ENCODE assay signal across 1 cellular context in the genomic region with DNA sequence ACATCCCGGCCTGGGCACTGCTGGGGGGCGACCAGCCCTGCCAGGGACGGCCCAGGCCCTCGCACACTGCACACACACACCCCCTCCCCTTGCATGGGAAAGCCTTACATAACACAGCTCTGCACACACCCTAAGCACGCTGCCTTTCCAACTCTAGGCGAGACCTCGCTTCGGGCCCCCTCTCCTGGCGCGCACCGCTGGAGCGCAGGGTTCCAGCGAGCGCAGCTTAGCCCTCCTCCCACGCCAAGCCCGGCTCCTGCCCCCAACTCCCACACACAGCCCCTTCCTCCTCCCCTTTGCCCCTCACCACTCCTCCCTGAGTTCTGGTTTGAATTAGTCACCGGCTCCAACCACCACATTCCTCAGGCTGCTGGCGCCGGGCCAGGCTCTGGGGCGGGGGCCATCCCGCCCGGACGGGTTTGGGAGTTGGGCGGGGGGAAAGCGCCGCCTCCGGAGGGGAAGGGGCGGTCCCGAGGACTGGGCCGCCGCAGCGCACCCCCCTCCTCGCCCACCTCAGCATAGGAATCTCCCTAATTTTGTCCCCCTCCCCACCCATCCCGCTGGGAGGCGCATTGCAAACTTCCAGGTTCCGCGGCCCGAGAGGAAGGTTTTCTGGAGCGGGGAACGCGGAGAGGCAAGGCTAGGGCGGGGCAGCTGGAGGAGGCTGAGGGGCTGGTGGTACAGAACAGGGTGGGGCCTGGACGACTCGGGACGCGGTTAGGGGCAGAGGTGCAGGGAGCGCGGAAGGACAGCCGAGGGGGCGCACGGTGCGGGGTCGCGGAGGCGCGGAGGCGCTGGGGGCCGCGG.
TF ChIP-seq lines count a peak whose summit lies in the region.

No MANE protein-coding gene starts in this region.

TF ChIP-seq in K562, 482 proteins besides CTCF, POLR2A, EP300 and RAD21 (continued from another document and continues in another):
- TF ChIP-seq, protein P1, sequence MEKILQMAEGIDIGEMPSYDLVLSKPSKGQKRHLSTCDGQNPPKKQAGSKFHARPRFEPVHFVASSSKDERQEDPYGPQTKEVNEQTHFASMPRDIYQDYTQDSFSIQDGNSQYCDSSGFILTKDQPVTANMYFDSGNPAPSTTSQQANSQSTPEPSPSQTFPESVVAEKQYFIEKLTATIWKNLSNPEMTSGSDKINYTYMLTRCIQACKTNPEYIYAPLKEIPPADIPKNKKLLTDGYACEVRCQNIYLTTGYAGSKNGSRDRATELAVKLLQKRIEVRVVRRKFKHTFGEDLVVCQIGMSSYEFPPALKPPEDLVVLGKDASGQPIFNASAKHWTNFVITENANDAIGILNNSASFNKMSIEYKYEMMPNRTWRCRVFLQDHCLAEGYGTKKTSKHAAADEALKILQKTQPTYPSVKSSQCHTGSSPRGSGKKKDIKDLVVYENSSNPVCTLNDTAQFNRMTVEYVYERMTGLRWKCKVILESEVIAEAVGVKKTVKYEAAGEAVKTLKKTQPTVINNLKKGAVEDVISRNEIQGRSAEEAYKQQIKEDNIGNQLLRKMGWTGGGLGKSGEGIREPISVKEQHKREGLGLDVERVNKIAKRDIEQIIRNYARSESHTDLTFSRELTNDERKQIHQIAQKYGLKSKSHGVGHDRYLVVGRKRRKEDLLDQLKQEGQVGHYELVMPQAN (IDR thresholded peaks at IDR 0.05; ENCODE audit: borderline replicate concordance) = no peak
- TF ChIP-seq FOXA3 (CRISPR knock-in tag; conservative IDR thresholded peaks at IDR 0.05 in 1 of 2, IDR thresholded peaks at IDR 0.05 in 1 of 2) (no peak), ZNF232 (CRISPR knock-in tag; IDR thresholded peaks at IDR 0.05) (no peak), HDAC8 (tag; IDR thresholded peaks at IDR 0.05) (no peak), PHF20 (IDR thresholded peaks at IDR 0.05; ENCODE audit: partially characterized antibody) (no peak), NFXL1 (CRISPR knock-in tag; IDR thresholded peaks at IDR 0.05) (no peak), ZNF707 (CRISPR knock-in tag; conservative IDR thresholded peaks at IDR 0.05) (no peak), MTF1 (CRISPR knock-in tag; IDR thresholded peaks at IDR 0.05; ENCODE audit: borderline replicate concordance) (no peak), STAT5A (IDR thresholded peaks at IDR 0.05; ENCODE audit: borderline replicate concordance, low read length) (no peak), ZFP1 (CRISPR knock-in tag; IDR thresholded peaks at IDR 0.05) (no peak), EHMT2 (IDR thresholded peaks at IDR 0.05) (no peak), ELF4 (CRISPR knock-in tag; IDR thresholded peaks at IDR 0.05) (peak; percentile 76; the same call in 1 of the 2 replicates), RAD51 (IDR thresholded peaks at IDR 0.05; ENCODE audit: borderline replicate concordance, low read depth) (no peak), NBN (IDR thresholded peaks at IDR 0.05; ENCODE audit: low read depth) (peak; percentile 84), MBD2 (IDR thresholded peaks at IDR 0.05; ENCODE audit: borderline replicate concordance, low read depth) (no peak), GTF2F1 (IDR thresholded peaks at IDR 0.05; ENCODE audit: low read depth, low read length) (no peak), MYNN (IDR thresholded peaks at IDR 0.05) (no peak), MYNN (CRISPR knock-in tag; IDR thresholded peaks at IDR 0.05) (no peak), ZC3H4 (CRISPR knock-in tag; IDR thresholded peaks at IDR 0.05; ENCODE audit: borderline replicate concordance) (no peak), PTRF (tag; IDR thresholded peaks at IDR 0.05) (no peak), L3MBTL2 (IDR thresholded peaks at IDR 0.05) (peak; percentile 58), HEY1 (CRISPR knock-in tag; IDR thresholded peaks at IDR 0.05; ENCODE audit: borderline replicate concordance) (no peak), LCOR (CRISPR knock-in tag; IDR thresholded peaks at IDR 0.05) (peak; percentile 23; the same call in 1 of the 2 replicates), CREBBP (IDR thresholded peaks at IDR 0.05; ENCODE audit: low read depth, low read length) (no peak)
- TF ChIP-seq, protein P2, sequence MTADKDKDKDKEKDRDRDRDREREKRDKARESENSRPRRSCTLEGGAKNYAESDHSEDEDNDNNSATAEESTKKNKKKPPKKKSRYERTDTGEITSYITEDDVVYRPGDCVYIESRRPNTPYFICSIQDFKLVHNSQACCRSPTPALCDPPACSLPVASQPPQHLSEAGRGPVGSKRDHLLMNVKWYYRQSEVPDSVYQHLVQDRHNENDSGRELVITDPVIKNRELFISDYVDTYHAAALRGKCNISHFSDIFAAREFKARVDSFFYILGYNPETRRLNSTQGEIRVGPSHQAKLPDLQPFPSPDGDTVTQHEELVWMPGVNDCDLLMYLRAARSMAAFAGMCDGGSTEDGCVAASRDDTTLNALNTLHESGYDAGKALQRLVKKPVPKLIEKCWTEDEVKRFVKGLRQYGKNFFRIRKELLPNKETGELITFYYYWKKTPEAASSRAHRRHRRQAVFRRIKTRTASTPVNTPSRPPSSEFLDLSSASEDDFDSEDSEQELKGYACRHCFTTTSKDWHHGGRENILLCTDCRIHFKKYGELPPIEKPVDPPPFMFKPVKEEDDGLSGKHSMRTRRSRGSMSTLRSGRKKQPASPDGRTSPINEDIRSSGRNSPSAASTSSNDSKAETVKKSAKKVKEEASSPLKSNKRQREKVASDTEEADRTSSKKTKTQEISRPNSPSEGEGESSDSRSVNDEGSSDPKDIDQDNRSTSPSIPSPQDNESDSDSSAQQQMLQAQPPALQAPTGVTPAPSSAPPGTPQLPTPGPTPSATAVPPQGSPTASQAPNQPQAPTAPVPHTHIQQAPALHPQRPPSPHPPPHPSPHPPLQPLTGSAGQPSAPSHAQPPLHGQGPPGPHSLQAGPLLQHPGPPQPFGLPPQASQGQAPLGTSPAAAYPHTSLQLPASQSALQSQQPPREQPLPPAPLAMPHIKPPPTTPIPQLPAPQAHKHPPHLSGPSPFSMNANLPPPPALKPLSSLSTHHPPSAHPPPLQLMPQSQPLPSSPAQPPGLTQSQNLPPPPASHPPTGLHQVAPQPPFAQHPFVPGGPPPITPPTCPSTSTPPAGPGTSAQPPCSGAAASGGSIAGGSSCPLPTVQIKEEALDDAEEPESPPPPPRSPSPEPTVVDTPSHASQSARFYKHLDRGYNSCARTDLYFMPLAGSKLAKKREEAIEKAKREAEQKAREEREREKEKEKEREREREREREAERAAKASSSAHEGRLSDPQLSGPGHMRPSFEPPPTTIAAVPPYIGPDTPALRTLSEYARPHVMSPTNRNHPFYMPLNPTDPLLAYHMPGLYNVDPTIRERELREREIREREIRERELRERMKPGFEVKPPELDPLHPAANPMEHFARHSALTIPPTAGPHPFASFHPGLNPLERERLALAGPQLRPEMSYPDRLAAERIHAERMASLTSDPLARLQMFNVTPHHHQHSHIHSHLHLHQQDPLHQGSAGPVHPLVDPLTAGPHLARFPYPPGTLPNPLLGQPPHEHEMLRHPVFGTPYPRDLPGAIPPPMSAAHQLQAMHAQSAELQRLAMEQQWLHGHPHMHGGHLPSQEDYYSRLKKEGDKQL (CRISPR knock-in tag; IDR thresholded peaks at IDR 0.05; ENCODE audit: borderline replicate concordance) = no peak
- TF ChIP-seq, protein P3, sequence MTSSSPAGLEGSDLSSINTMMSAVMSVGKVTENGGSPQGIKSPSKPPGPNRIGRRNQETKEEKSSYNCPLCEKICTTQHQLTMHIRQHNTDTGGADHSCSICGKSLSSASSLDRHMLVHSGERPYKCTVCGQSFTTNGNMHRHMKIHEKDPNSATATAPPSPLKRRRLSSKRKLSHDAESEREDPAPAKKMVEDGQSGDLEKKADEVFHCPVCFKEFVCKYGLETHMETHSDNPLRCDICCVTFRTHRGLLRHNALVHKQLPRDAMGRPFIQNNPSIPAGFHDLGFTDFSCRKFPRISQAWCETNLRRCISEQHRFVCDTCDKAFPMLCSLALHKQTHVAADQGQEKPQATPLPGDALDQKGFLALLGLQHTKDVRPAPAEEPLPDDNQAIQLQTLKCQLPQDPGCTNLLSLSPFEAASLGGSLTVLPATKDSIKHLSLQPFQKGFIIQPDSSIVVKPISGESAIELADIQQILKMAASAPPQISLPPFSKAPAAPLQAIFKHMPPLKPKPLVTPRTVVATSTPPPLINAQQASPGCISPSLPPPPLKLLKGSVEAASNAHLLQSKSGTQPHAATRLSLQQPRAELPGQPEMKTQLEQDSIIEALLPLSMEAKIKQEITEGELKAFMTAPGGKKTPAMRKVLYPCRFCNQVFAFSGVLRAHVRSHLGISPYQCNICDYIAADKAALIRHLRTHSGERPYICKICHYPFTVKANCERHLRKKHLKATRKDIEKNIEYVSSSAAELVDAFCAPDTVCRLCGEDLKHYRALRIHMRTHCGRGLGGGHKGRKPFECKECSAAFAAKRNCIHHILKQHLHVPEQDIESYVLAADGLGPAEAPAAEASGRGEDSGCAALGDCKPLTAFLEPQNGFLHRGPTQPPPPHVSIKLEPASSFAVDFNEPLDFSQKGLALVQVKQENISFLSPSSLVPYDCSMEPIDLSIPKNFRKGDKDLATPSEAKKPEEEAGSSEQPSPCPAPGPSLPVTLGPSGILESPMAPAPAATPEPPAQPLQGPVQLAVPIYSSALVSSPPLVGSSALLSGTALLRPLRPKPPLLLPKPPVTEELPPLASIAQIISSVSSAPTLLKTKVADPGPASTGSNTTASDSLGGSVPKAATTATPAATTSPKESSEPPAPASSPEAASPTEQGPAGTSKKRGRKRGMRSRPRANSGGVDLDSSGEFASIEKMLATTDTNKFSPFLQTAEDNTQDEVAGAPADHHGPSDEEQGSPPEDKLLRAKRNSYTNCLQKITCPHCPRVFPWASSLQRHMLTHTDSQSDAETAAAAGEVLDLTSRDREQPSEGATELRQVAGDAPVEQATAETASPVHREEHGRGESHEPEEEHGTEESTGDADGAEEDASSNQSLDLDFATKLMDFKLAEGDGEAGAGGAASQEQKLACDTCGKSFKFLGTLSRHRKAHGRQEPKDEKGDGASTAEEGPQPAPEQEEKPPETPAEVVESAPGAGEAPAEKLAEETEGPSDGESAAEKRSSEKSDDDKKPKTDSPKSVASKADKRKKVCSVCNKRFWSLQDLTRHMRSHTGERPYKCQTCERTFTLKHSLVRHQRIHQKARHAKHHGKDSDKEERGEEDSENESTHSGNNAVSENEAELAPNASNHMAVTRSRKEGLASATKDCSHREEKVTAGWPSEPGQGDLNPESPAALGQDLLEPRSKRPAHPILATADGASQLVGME (CRISPR knock-in tag; IDR thresholded peaks at IDR 0.05) = no peak; the same call in 1 of the 2 replicates
- TF ChIP-seq, protein P4, sequence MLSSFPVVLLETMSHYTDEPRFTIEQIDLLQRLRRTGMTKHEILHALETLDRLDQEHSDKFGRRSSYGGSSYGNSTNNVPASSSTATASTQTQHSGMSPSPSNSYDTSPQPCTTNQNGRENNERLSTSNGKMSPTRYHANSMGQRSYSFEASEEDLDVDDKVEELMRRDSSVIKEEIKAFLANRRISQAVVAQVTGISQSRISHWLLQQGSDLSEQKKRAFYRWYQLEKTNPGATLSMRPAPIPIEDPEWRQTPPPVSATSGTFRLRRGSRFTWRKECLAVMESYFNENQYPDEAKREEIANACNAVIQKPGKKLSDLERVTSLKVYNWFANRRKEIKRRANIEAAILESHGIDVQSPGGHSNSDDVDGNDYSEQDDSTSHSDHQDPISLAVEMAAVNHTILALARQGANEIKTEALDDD (IDR thresholded peaks at IDR 0.05) = peak; percentile 85
- TF ChIP-seq, protein P5, sequence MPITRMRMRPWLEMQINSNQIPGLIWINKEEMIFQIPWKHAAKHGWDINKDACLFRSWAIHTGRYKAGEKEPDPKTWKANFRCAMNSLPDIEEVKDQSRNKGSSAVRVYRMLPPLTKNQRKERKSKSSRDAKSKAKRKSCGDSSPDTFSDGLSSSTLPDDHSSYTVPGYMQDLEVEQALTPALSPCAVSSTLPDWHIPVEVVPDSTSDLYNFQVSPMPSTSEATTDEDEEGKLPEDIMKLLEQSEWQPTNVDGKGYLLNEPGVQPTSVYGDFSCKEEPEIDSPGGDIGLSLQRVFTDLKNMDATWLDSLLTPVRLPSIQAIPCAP (CRISPR knock-in tag; IDR thresholded peaks at IDR 0.05; ENCODE audit: borderline replicate concordance) = 0 out of 2 replicates have a peak, but pooled peaks have one; percentile 36
- TF ChIP-seq, protein P6, sequence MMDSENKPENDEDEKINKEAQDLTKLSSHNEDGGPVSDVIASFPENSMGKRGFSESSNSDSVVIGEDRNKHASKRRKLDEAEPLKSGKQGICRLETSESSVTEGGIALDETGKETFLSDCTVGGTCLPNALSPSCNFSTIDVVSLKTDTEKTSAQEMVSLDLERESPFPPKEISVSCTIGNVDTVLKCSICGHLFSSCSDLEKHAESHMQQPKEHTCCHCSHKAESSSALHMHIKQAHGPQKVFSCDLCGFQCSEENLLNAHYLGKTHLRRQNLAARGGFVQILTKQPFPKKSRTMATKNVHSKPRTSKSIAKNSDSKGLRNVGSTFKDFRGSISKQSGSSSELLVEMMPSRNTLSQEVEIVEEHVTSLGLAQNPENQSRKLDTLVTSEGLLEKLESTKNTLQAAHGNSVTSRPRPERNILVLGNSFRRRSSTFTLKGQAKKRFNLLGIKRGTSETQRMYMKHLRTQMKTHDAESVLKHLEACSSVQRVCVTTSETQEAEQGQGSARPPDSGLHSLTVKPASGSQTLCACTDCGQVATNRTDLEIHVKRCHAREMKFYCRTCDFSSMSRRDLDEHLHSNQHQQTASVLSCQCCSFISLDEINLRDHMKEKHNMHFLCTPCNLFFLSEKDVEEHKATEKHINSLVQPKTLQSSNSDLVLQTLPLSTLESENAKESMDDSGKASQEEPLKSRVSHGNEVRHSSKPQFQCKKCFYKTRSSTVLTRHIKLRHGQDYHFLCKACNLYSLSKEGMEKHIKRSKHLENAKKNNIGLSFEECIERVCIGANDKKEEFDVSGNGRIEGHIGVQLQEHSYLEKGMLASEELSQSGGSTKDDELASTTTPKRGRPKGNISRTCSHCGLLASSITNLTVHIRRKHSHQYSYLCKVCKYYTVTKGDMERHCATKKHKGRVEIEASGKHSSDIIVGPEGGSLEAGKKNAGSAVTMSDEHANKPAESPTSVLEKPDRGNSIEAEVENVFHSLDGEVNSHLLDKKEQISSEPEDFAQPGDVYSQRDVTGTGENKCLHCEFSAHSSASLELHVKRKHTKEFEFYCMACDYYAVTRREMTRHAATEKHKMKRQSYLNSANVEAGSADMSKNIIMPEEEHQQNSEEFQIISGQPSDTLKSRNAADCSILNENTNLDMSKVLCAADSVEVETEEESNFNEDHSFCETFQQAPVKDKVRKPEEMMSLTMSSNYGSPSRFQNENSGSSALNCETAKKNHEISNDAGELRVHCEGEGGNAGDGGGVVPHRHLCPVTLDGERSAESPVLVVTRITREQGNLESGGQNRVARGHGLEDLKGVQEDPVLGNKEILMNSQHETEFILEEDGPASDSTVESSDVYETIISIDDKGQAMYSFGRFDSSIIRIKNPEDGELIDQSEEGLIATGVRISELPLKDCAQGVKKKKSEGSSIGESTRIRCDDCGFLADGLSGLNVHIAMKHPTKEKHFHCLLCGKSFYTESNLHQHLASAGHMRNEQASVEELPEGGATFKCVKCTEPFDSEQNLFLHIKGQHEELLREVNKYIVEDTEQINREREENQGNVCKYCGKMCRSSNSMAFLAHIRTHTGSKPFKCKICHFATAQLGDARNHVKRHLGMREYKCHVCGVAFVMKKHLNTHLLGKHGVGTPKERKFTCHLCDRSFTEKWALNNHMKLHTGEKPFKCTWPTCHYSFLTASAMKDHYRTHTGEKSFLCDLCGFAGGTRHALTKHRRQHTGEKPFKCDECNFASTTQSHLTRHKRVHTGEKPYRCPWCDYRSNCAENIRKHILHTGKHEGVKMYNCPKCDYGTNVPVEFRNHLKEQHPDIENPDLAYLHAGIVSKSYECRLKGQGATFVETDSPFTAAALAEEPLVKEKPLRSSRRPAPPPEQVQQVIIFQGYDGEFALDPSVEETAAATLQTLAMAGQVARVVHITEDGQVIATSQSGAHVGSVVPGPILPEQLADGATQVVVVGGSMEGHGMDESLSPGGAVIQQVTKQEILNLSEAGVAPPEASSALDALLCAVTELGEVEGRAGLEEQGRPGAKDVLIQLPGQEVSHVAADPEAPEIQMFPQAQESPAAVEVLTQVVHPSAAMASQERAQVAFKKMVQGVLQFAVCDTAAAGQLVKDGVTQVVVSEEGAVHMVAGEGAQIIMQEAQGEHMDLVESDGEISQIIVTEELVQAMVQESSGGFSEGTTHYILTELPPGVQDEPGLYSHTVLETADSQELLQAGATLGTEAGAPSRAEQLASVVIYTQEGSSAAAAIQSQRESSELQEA (IDR thresholded peaks at IDR 0.05; ENCODE audit: low read depth) = no peak
